Comparison of ENCODE assay signal across 13 cellular contexts in genomic region chr1:91827094-91828006, GRCh38. TPM values are rescaled to one million over a fixed set of nuclear protein-coding genes. Genes with fewer than 3 reads are reported as not detected.
DNase-seq lines count a peak whose midpoint lies in the region; ATAC-seq, FAIRE-seq and TF ChIP-seq lines count a peak whose summit lies in the region.
"Had no signal": no experiment of that assay in that cellular context is flagged by ENCODE, and none has a peak within 500 bp of the region (broad histone marks: within the 10 kb centered on the region; RNA-seq: fewer than 3 reads in every experiment).

No MANE protein-coding gene starts in this region.

- H3K4me1 ChIP-seq in heart right ventricle (peaks cover 17 to 58% (median 42%) of the 10 kb centered on the region in 9 donors), pancreas (peaks cover 34 to 49% (median 37%) of the 10 kb centered on the region in 3 donors)

- H3K9me3 ChIP-seq in heart right ventricle (no peaks in the 10 kb centered on the region), pancreas (no peaks in the 10 kb centered on the region)
- H3K9me3 ChIP-seq: thoracic aorta had no signal

- H3K9me3 Mint-ChIP-seq in activated T-helper 2 cell treated with anti-CD3 and anti-CD28 coated beads, Interferon-gamma antibody, Interleukin-2, Interleukin-4, amounts not matched to agents 10 μg/mL and 5 μg/mL and 100 μg/mL, durations not matched to agents 14 hours and 24 hours and 36 hours, result no peaks in the 10 kb centered on the region

- H3K27ac ChIP-seq in RWPE1, result peak overlapping the region; percentile 26; the same call in 1 of the 2 replicates
- peak overlapping the region; percentile 56 to 88 (median 84) for H3K27ac ChIP-seq in heart right ventricle
- peak overlapping the region; percentile 54 to 89 (median 78) for H3K27ac ChIP-seq in pancreas
- H3K27ac ChIP-seq: dorsolateral prefrontal cortex, thoracic aorta had no signal

- no peak for FAIRE-seq in pancreas (lab: Jason Lieb, UNC)

- peak overlapping the region in 1 of 10 donors; percentile 13 for H3K4me3 ChIP-seq in heart right ventricle
- peak overlapping the region in 1 of 4 donors; percentile 5 for H3K4me3 ChIP-seq in pancreas
- H3K4me3 ChIP-seq: thoracic aorta had no signal

- H3K27me3 Mint-ChIP-seq in activated T-helper 2 cell treated with anti-CD3 and anti-CD28 coated beads, Interferon-gamma antibody, Interleukin-2, Interleukin-4, amounts not matched to agents 10 μg/mL and 5 μg/mL and 100 μg/mL, durations not matched to agents 14 hours and 24 hours and 36 hours (ENCODE audit: low read depth), result no peaks in the 10 kb centered on the region

- TF ChIP-seq CTCF in RWPE1 (conservative IDR thresholded peaks at IDR 0.05; ENCODE audit: low read depth), result no peak
- no peak for TF ChIP-seq CTCF in heart right ventricle (IDR thresholded peaks at IDR 0.05)
- TF ChIP-seq CTCF in pancreas (IDR thresholded peaks at IDR 0.05), result no peak

- H3K4me3 Mint-ChIP-seq in activated T-helper 2 cell treated with anti-CD3 and anti-CD28 coated beads, Interferon-gamma antibody, Interleukin-2, Interleukin-4, amounts not matched to agents 10 μg/mL and 5 μg/mL and 100 μg/mL, durations not matched to agents 14 hours and 24 hours and 36 hours (ENCODE audit: low read depth), result no peak overlapping the region

- intact Hi-C loops in heart right ventricle (cut with DNase I) (loop anchor here in 2 of 10 donors (10.0 kb wide), 3 partner anchors 93 to 243 kb away; no protein-coding TSS in a partner anchor), pancreas (cut with DNase I) (no loop called here)
- intact Hi-C loops in activated T-helper 2 cell treated with anti-CD3 and anti-CD28 coated beads, Interferon-gamma antibody, Interleukin-2, Interleukin-4, amounts not matched to agents 10 μg/mL and 5 μg/mL and 100 μg/mL, durations not matched to agents 14 hours and 24 hours and 36 hours (cut with micrococcal nuclease), result no loop called here

- 45 to 62% methylated on average over 15 of the region's 15 CpGs for WGBS in heart right ventricle, 2 donors
- WGBS in pancreas, 2 donors, result 43% methylated on average over 15 of the region's 15 CpGs

- H3K4me1 Mint-ChIP-seq in activated T-helper 2 cell treated with anti-CD3 and anti-CD28 coated beads, Interferon-gamma antibody, Interleukin-2, Interleukin-4, amounts not matched to agents 10 μg/mL and 5 μg/mL and 100 μg/mL, durations not matched to agents 14 hours and 24 hours and 36 hours (ENCODE audit: low read depth), result peaks cover 21% of the 10 kb centered on the region

- H3K27ac Mint-ChIP-seq in activated T-helper 2 cell treated with anti-CD3 and anti-CD28 coated beads, Interferon-gamma antibody, Interleukin-2, Interleukin-4, amounts not matched to agents 10 μg/mL and 5 μg/mL and 100 μg/mL, durations not matched to agents 14 hours and 24 hours and 36 hours, result no peak overlapping the region

- no peaks in the 10 kb centered on the region for H3K36me3 Mint-ChIP-seq in activated T-helper 2 cell treated with anti-CD3 and anti-CD28 coated beads, Interferon-gamma antibody, Interleukin-2, Interleukin-4, amounts not matched to agents 10 μg/mL and 5 μg/mL and 100 μg/mL, durations not matched to agents 14 hours and 24 hours and 36 hours (ENCODE audit: low read depth)

- peak; percentile 95 for DNase-seq in DMS53 treated with DMSO at 0.1 percent for 48 hours (lab: John Stamatoyannopoulos, UW; ENCODE audit: unreplicated experiment)
- DNase-seq in RWPE1 (ENCODE audit: low spot score), result peak; percentile 42
- DNase-seq in heart right ventricle, result peak; percentile 49 to 71
- peak in 4 of 6 donors; percentile 50 to 71 (median 62) for DNase-seq in pancreas
- DNase-seq in activated T-helper 2 cell treated with anti-CD3 and anti-CD28 coated beads, Interferon-gamma antibody, Interleukin-2, Interleukin-4, amounts not matched to agents 10 μg/mL and 5 μg/mL and 100 μg/mL, durations not matched to agents 14 hours and 24 hours and 36 hours (ENCODE audit: low spot score), result no peak
- no peak for DNase-seq in NCI-H82 treated with DMSO at 0.1 percent for 48 hours (lab: John Stamatoyannopoulos, UW; ENCODE audit: unreplicated experiment)
- DNase-seq: dorsolateral prefrontal cortex; islet precursor cell; NCI-H146; stimulated activated CD4-positive, alpha-beta T cell treated with anti-CD3 and anti-CD28 coated beads, Interleukin-15, amount 100 ng/mL, for 24 hours had no signal

- H3K36me3 ChIP-seq in heart right ventricle (no peaks in the 10 kb centered on the region), pancreas (no peaks in the 10 kb centered on the region)
- H3K36me3 ChIP-seq: thoracic aorta had no signal

- POLR2A ChIA-PET in RWPE1 (lab: Yijun Ruan, JAX; ENCODE audit: low non-redundant PET), result no interaction called here

- CTCF ChIA-PET in RWPE1 (lab: Yijun Ruan, JAX), result interaction anchor here (0.6 to 0.8 kb wide), 2 partner anchors 15 to 54 kb away, joined by 4 to 5 read pairs; no protein-coding TSS in a partner anchor

- H3K27me3 ChIP-seq in heart right ventricle, result no peaks in the 10 kb centered on the region
- no peaks in the 10 kb centered on the region for H3K27me3 ChIP-seq in pancreas

- ATAC-seq in heart right ventricle (peak; percentile 80 to 90 (median 84)), pancreas (peak; percentile 74 to 80 (median 78)), HG03354 (IDR thresholded peaks at IDR 0.05; ENCODE audit: poor library complexity, severe bottlenecking, unreplicated experiment) (no peak), HG03175 (IDR thresholded peaks at IDR 0.05; ENCODE audit: unreplicated experiment) (no peak)

RNA-seq across cellular contexts. Expression of gene TGFBR3, which starts 58.6 kb away (rescaled TPM):
- total RNA-seq in heart right ventricle (10 to 100 TPM; 11.9 to 36.7 (median 26.4) TPM), pancreas (10 to 100 TPM in 5 of 6 donors, 1 to 10 TPM in 1; 7.3 to 34.8 (median 25.3) TPM)
- polyA plus RNA-seq in heart right ventricle (10 to 100 TPM in 1 of 2 donors, 1 to 10 TPM in 1; 6.6 to 11.2 TPM), pancreas (1 to 10 TPM; 6.0 to 9.0 TPM)
- 28.0 and 29.9 TPM in 2 replicates for total RNA-seq in activated T-helper 2 cell treated with anti-CD3 and anti-CD28 coated beads, Interferon-gamma antibody, Interleukin-2, Interleukin-4, amounts not matched to agents 10 μg/mL and 5 μg/mL and 100 μg/mL, durations not matched to agents 14 hours and 24 hours and 36 hours

Comparison
In these comparisons a context has a peak if more than half of its experiments do, and no peak if none do; other contexts are left out.
1. DNase-seq: peak in DMS53 treated with DMSO at 0.1 percent for 48 hours (single experiment), RWPE1 (single experiment), heart right ventricle (2 of 2) and pancreas (4 of 6); none in activated T-helper 2 cell treated with anti-CD3 and anti-CD28 coated beads, Interferon-gamma antibody, Interleukin-2, Interleukin-4, amounts not matched to agents 10 μg/mL and 5 μg/mL and 100 μg/mL, durations not matched to agents 14 hours and 24 hours and 36 hours (single experiment) and NCI-H82 treated with DMSO at 0.1 percent for 48 hours (single experiment).
2. H3K27ac ChIP-seq: peak in every context shown above with its lines; median percentile 84 in heart right ventricle; 78 in pancreas; 26 in RWPE1.
3. ATAC-seq: peak in heart right ventricle (8 of 8) and pancreas (4 of 4); none in HG03354 (single experiment) and HG03175 (single experiment).